ENCODE assay signal across 10 cellular contexts in genomic region chr2:28643911-28644334, GRCh38.
DNase-seq lines count a peak whose midpoint lies in the region; TF ChIP-seq lines count a peak whose summit lies in the region.
"Had no signal": no experiment of that assay in that cellular context is flagged by ENCODE, and none has a peak within 500 bp of the region (broad histone marks: within the 10 kb centered on the region; RNA-seq: fewer than 3 reads in every experiment).

No MANE protein-coding gene starts in this region.

- peak overlapping the region; percentile 89 for H3K27ac Mint-ChIP-seq in HFFc6
- H3K27ac Mint-ChIP-seq in activated CD4-positive, alpha-beta memory T cell treated with anti-CD3 and anti-CD28 coated beads, Interleukin-2, amount 10 ng/mL, durations not matched to agents 7 days and 5 days, result no peak overlapping the region
- no peak overlapping the region for H3K27ac Mint-ChIP-seq in T-helper 2 cell treated with Interferon-gamma antibody and Interleukin-4, amounts not matched to agents 5 μg/mL and 100 μg/mL, for 36 hours

- H3K4me3 Mint-ChIP-seq in HFFc6, result peak overlapping the region; percentile 59
- H3K4me3 Mint-ChIP-seq in activated CD4-positive, alpha-beta memory T cell treated with anti-CD3 and anti-CD28 coated beads, Interleukin-2, amount 10 ng/mL, durations not matched to agents 7 days and 5 days, result no peak overlapping the region
- no peak overlapping the region for H3K4me3 Mint-ChIP-seq in T-helper 2 cell treated with Interferon-gamma antibody and Interleukin-4, amounts not matched to agents 5 μg/mL and 100 μg/mL, for 36 hours

- H3K4me1 Mint-ChIP-seq in HFFc6 (ENCODE audit: low read depth), result peaks cover 25% of the 10 kb centered on the region
- H3K4me1 Mint-ChIP-seq in activated CD4-positive, alpha-beta memory T cell treated with anti-CD3 and anti-CD28 coated beads, Interleukin-2, amount 10 ng/mL, durations not matched to agents 7 days and 5 days, result peaks cover 14% of the 10 kb centered on the region
- H3K4me1 Mint-ChIP-seq in T-helper 2 cell treated with Interferon-gamma antibody and Interleukin-4, amounts not matched to agents 5 μg/mL and 100 μg/mL, for 36 hours (ENCODE audit: low read depth), result peaks cover 11% of the 10 kb centered on the region

- peaks cover 24% of the 10 kb centered on the region for H3K4me1 ChIP-seq in skeletal muscle satellite cell (ENCODE audit: control insufficient read depth, insufficient read depth, low read length)

- H3K36me3 ChIP-seq in SK-N-MC (ENCODE audit: insufficient read depth, low read length) (no peaks in the 10 kb centered on the region), skeletal muscle satellite cell (ENCODE audit: insufficient read depth, low read length) (no peaks in the 10 kb centered on the region)

- peak; percentile 87 for DNase-seq in HFFc6
- peak; percentile 73 for DNase-seq in SK-N-MC (ENCODE audit: low read depth, low spot score)
- DNase-seq in fibroblast of mammary gland (ENCODE audit: low read depth), result peak; percentile 85
- DNase-seq in medulla oblongata (ENCODE audit: extremely low spot score), result no peak
- DNase-seq in cerebellar nuclear complex (lab: John Stamatoyannopoulos, UW), result no peak
- DNase-seq in activated CD4-positive, alpha-beta memory T cell treated with anti-CD3 and anti-CD28 coated beads, Interleukin-2, amount 10 ng/mL, durations not matched to agents 7 days and 5 days, result no peak
- no peak for DNase-seq in T-helper 2 cell treated with Interferon-gamma antibody and Interleukin-4, amounts not matched to agents 5 μg/mL and 100 μg/mL, for 36 hours (ENCODE audit: low spot score)
- DNase-seq: activated CD8-positive, alpha-beta memory T cell treated with anti-CD3 and anti-CD28 coated beads, Interleukin-2, amount 50 U/mL, for 48 hours; stimulated activated CD8-positive, alpha-beta memory T cell treated with anti-CD3 and anti-CD28 coated beads, Interleukin-4, amount 100 ng/mL, for 48 hours had no signal

- H3K9me3 Mint-ChIP-seq in HFFc6, result no peaks in the 10 kb centered on the region
- no peaks in the 10 kb centered on the region for H3K9me3 Mint-ChIP-seq in activated CD4-positive, alpha-beta memory T cell treated with anti-CD3 and anti-CD28 coated beads, Interleukin-2, amount 10 ng/mL, durations not matched to agents 7 days and 5 days
- no peaks in the 10 kb centered on the region for H3K9me3 Mint-ChIP-seq in T-helper 2 cell treated with Interferon-gamma antibody and Interleukin-4, amounts not matched to agents 5 μg/mL and 100 μg/mL, for 36 hours

- TF ChIP-seq CTCF in HFFc6 (IDR thresholded peaks at IDR 0.05) (no peak), fibroblast of mammary gland (conservative IDR thresholded peaks at IDR 0.05; ENCODE audit: control insufficient read depth, insufficient read depth, low read depth, low read length) (no peak)

- no peaks in the 10 kb centered on the region for H3K9me3 ChIP-seq in SK-N-MC (ENCODE audit: low read depth, low read length)
- no peaks in the 10 kb centered on the region for H3K9me3 ChIP-seq in skeletal muscle satellite cell (replicated peaks; ENCODE audit: low read length)

- no peaks in the 10 kb centered on the region for H3K27me3 ChIP-seq in skeletal muscle satellite cell (ENCODE audit: control insufficient read depth, insufficient read depth, low read length)

- H3K27ac ChIP-seq in SK-N-MC, result peak overlapping the region; percentile 40; the same call in 1 of the 2 replicates

- CTCF ChIA-PET in activated CD4-positive, alpha-beta memory T cell treated with anti-CD3 and anti-CD28 coated beads, Interleukin-2, amount 10 ng/mL, durations not matched to agents 7 days and 5 days (lab: Charles Lee), result no interaction called here

- POLR2A ChIA-PET in activated CD4-positive, alpha-beta memory T cell treated with anti-CD3 and anti-CD28 coated beads, Interleukin-2, amount 10 ng/mL, durations not matched to agents 7 days and 5 days (lab: Charles Lee), result no interaction called here

- no peaks in the 10 kb centered on the region for H3K36me3 Mint-ChIP-seq in HFFc6 (ENCODE audit: low read depth)
- H3K36me3 Mint-ChIP-seq in activated CD4-positive, alpha-beta memory T cell treated with anti-CD3 and anti-CD28 coated beads, Interleukin-2, amount 10 ng/mL, durations not matched to agents 7 days and 5 days (ENCODE audit: low read depth), result no peaks in the 10 kb centered on the region
- no peaks in the 10 kb centered on the region for H3K36me3 Mint-ChIP-seq in T-helper 2 cell treated with Interferon-gamma antibody and Interleukin-4, amounts not matched to agents 5 μg/mL and 100 μg/mL, for 36 hours (ENCODE audit: low read depth)

- H3K4me2 ChIP-seq in skeletal muscle satellite cell (ENCODE audit: low read length), result peak overlapping the region; percentile 55

- H3K4me3 ChIP-seq in SK-N-MC (peak overlapping the region; percentile 43), fibroblast of mammary gland (ENCODE audit: control insufficient read depth, low read depth, low read length) (no peak overlapping the region), skeletal muscle satellite cell (ENCODE audit: low read length) (no peak overlapping the region)

- no peaks in the 10 kb centered on the region; the same call in none of the 2 replicates for H3K27me3 Mint-ChIP-seq in HFFc6 (ENCODE audit: insufficient read depth)
- no peaks in the 10 kb centered on the region for H3K27me3 Mint-ChIP-seq in activated CD4-positive, alpha-beta memory T cell treated with anti-CD3 and anti-CD28 coated beads, Interleukin-2, amount 10 ng/mL, durations not matched to agents 7 days and 5 days
- no peaks in the 10 kb centered on the region for H3K27me3 Mint-ChIP-seq in T-helper 2 cell treated with Interferon-gamma antibody and Interleukin-4, amounts not matched to agents 5 μg/mL and 100 μg/mL, for 36 hours (ENCODE audit: low read depth)

- H3K9ac ChIP-seq in SK-N-MC (ENCODE audit: insufficient read length) (peak overlapping the region; percentile 34), skeletal muscle satellite cell (ENCODE audit: low read depth, low read length) (peak overlapping the region; percentile 66)

Comparison
In these comparisons a context has a peak if more than half of its experiments do, and no peak if none do; other contexts are left out.
1. DNase-seq: peak in HFFc6 (single experiment), SK-N-MC (single experiment) and fibroblast of mammary gland (single experiment); none in medulla oblongata (single experiment), cerebellar nuclear complex (0 of 2), activated CD4-positive, alpha-beta memory T cell treated with anti-CD3 and anti-CD28 coated beads, Interleukin-2, amount 10 ng/mL, durations not matched to agents 7 days and 5 days (single experiment) and T-helper 2 cell treated with Interferon-gamma antibody and Interleukin-4, amounts not matched to agents 5 μg/mL and 100 μg/mL, for 36 hours (single experiment).